ENCODE assay signal across 32 cellular contexts in the genomic region with DNA sequence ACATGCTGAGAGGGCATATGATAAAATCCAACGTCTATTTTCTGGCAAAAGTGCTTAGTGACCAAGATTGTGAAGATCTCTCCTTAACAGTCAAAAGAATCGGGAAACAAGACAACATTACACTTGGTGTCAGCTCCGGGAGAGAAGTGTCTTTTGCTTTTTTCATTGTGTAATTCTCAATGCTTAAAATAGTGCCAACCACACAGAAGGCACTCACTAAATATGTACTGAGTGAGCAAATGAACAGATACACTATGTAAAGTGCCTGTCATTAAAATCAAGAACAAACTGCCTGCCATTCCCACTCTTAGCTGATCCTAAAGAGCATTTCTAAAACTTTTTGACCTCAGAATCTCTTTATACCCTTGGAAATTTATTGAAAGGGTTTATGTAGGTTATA. TPM values are rescaled to one million over a fixed set of nuclear protein-coding genes. Genes with fewer than 3 reads are reported as not detected.
DNase-seq lines count a peak whose midpoint lies in the region; ATAC-seq and TF ChIP-seq lines count a peak whose summit lies in the region.
"Had no signal": no experiment of that assay in that cellular context is flagged by ENCODE, and none has a peak within 500 bp of the region (broad histone marks: within the 10 kb centered on the region; RNA-seq: fewer than 3 reads in every experiment).

No MANE protein-coding gene starts in this region.

- H3K4me3 Mint-ChIP-seq in brain = peak overlapping the region in 1 of 5 experiments; percentile 0
- H3K4me3 Mint-ChIP-seq in activated CD4-positive, alpha-beta memory T cell treated with anti-CD3 and anti-CD28 coated beads for 36 hours = no peak overlapping the region
- H3K4me3 Mint-ChIP-seq: activated CD8-positive, alpha-beta T cell treated with anti-CD3 and anti-CD28 coated beads for 36 hours; activated T-helper 1 cell treated with anti-CD3 and anti-CD28 coated beads, Interleukin-12 subunit alpha, Interleukin-12 subunit beta, Interleukin-2, Interleukin-4 antibody, amounts not matched to agents 30 ng/mL and 10 ng/mL and 1 ng/mL, durations not matched to agents 14 hours and 24 hours and 36 hours; H9; nephron had no signal

- no peaks in the 10 kb centered on the region for H3K27me3 Mint-ChIP-seq in brain
- no peaks in the 10 kb centered on the region for H3K27me3 Mint-ChIP-seq in activated CD4-positive, alpha-beta memory T cell treated with anti-CD3 and anti-CD28 coated beads for 36 hours
- H3K27me3 Mint-ChIP-seq: activated CD8-positive, alpha-beta T cell treated with anti-CD3 and anti-CD28 coated beads for 36 hours had no signal

- peaks cover 0 to 7% (median 0%) of the 10 kb centered on the region in 5 experiments for H3K9me3 Mint-ChIP-seq in brain
- H3K9me3 Mint-ChIP-seq in activated CD4-positive, alpha-beta memory T cell treated with anti-CD3 and anti-CD28 coated beads for 36 hours = no peaks in the 10 kb centered on the region
- H3K9me3 Mint-ChIP-seq: activated CD8-positive, alpha-beta T cell treated with anti-CD3 and anti-CD28 coated beads for 36 hours; activated T-helper 1 cell treated with anti-CD3 and anti-CD28 coated beads, Interleukin-12 subunit alpha, Interleukin-12 subunit beta, Interleukin-2, Interleukin-4 antibody, amounts not matched to agents 30 ng/mL and 10 ng/mL and 1 ng/mL, durations not matched to agents 14 hours and 24 hours and 36 hours; H9; nephron had no signal

- intact Hi-C loops in IMR-90 (cut with micrococcal nuclease) = no loop called here
- intact Hi-C loops in activated CD4-positive, alpha-beta memory T cell treated with anti-CD3 and anti-CD28 coated beads for 36 hours (cut with micrococcal nuclease) = no loop called here

- peaks cover under 1% of the 10 kb centered on the region for H3K36me3 ChIP-seq in IMR-90 (ENCODE audit: control insufficient read depth, insufficient read depth, low read length)
- peaks cover 9% of the 10 kb centered on the region for H3K36me3 ChIP-seq in osteoblast (ENCODE audit: insufficient read depth, low read length)
- H3K36me3 ChIP-seq in H7 (replicated peaks; ENCODE audit: control insufficient read depth, insufficient read depth, low read length) = no peaks in the 10 kb centered on the region; the same call in 1 of the 2 replicates
- H3K36me3 ChIP-seq: ovary had no signal

- H3K79me2 ChIP-seq in osteoblast (ENCODE audit: insufficient read depth, low read length) = peaks cover 57% of the 10 kb centered on the region

- no peak overlapping the region; a peak in 1 of 4 replicates for H4K8ac ChIP-seq in IMR-90 (ENCODE audit: low read depth in 2 of 2, low read length in 2 of 2)

- H3K27ac ChIP-seq in IMR-90 (ENCODE audit: insufficient read depth, low read length) = peak overlapping the region; percentile 28; the same call in 1 of the 2 replicates
- H3K27ac ChIP-seq in osteoblast (ENCODE audit: low read depth, low read length) = peak overlapping the region; percentile 91
- H3K27ac ChIP-seq: HL-60, KMS-11, ovary, right atrium auricular region, SK-N-MC, spleen, tibial artery had no signal

- no peak overlapping the region for H3K9ac ChIP-seq in IMR-90 (ENCODE audit: low read depth, low read length)
- H3K9ac ChIP-seq: KMS-11 had no signal

- no peak overlapping the region for H2AK5ac ChIP-seq in IMR-90 (ENCODE audit: low read depth, low read length)

- H3K4me1 ChIP-seq in IMR-90 (ENCODE audit: control insufficient read depth, insufficient read depth, low read length) (peaks cover 16% of the 10 kb centered on the region), osteoblast (ENCODE audit: insufficient read depth, low read length) (peaks cover 21% of the 10 kb centered on the region)
- H3K4me1 ChIP-seq: right atrium auricular region had no signal

- POLR2A ChIA-PET in IMR-90 (lab: Charles Lee; ENCODE audit: unreplicated experiment) = no interaction called here
- POLR2A ChIA-PET in activated CD4-positive, alpha-beta memory T cell treated with anti-CD3 and anti-CD28 coated beads for 36 hours (lab: Charles Lee) = no interaction called here

- no peak overlapping the region for H3K4ac ChIP-seq in IMR-90 (ENCODE audit: low read depth, low read length)

- no peaks in the 10 kb centered on the region for H3K27me3 ChIP-seq in IMR-90 (ENCODE audit: control insufficient read depth, insufficient read depth, low read length)
- H3K27me3 ChIP-seq in osteoblast (ENCODE audit: insufficient read depth, low read length) = no peaks in the 10 kb centered on the region
- no peaks in the 10 kb centered on the region for H3K27me3 ChIP-seq in H7 (ENCODE audit: control insufficient read depth, insufficient read depth, low read length)
- H3K27me3 ChIP-seq: BLaER1 treated with 17β-estradiol and CSF1 and Interleukin-3, amounts not matched to agents 10 nM and 100 nM; dorsolateral prefrontal cortex; MG63; ovary; right atrium auricular region; spleen; tibial artery had no signal

- BruUV-seq in IMR-90 (replicated peaks; lab: Mats Ljungman, UMichigan) = no TSS peak

- no peak overlapping the region for H3K4me3 ChIP-seq in IMR-90 (ENCODE audit: insufficient read depth, low read depth, low read length)
- H3K4me3 ChIP-seq in osteoblast (ENCODE audit: insufficient read depth, low read length) = no peak overlapping the region
- H3K4me3 ChIP-seq in H7 (ENCODE audit: insufficient read depth, low read depth, low read length) = no peak overlapping the region
- H3K4me3 ChIP-seq: BLaER1 treated with 17β-estradiol and CSF1 and Interleukin-3, amounts not matched to agents 10 nM and 100 nM; dorsolateral prefrontal cortex; lung; MG63; mucosa of descending colon; ovary; right atrium auricular region; SK-N-MC; spleen; tibial artery had no signal

- H2AK9ac ChIP-seq in IMR-90 (replicated peaks; ENCODE audit: low read depth, low read length, poor library complexity) = no peak overlapping the region

- CTCF ChIA-PET in IMR-90 (lab: Yijun Ruan, JAX) = no interaction called here
- CTCF ChIA-PET in activated CD4-positive, alpha-beta memory T cell treated with anti-CD3 and anti-CD28 coated beads for 36 hours (lab: Charles Lee) = no interaction called here

- H2AFZ ChIP-seq in IMR-90 (replicated peaks; ENCODE audit: low read length, poor library complexity) = no peak overlapping the region
- H2AFZ ChIP-seq in osteoblast (ENCODE audit: low read length) = no peak overlapping the region

- dilution Hi-C loops in IMR-90 (cut with HindIII; ENCODE audit: low sequenced_read_pairs, unreplicated experiment) = no loop called here

- H3K14ac ChIP-seq in IMR-90 (replicated peaks; ENCODE audit: low read depth, low read length) = no peak overlapping the region

- H3K4me2 ChIP-seq in IMR-90 (ENCODE audit: low read depth, low read length) (no peak overlapping the region), osteoblast (ENCODE audit: insufficient read depth, low read length) (no peak overlapping the region)
- H3K4me2 ChIP-seq: KMS-11 had no signal

- peak overlapping the region; percentile 4; the same call in 1 of the 2 replicates for H4K5ac ChIP-seq in IMR-90 (ENCODE audit: low read depth, low read length)

- WGBS in IMR-90 (ENCODE audit: extremely low coverage in 2 of 2, insufficient read length in 1 of 2), 2 experiments = no CpG with 5 or more reads among the region's 3 CpGs

- H3K9me3 ChIP-seq in IMR-90 (ENCODE audit: control insufficient read depth, insufficient read depth, low read length) = no peaks in the 10 kb centered on the region
- H3K9me3 ChIP-seq in osteoblast (ENCODE audit: low read depth, low read length) = no peaks in the 10 kb centered on the region
- H3K9me3 ChIP-seq: MG63, mucosa of descending colon, ovary, right atrium auricular region, spleen, tibial artery had no signal

- H2BK120ac ChIP-seq in IMR-90 (ENCODE audit: low read depth, low read length) = no peak overlapping the region

- no peak overlapping the region for H2BK15ac ChIP-seq in IMR-90 (ENCODE audit: low read depth, low read length)

- ATAC-seq in IMR-90 (ENCODE audit: low read depth) (no peak), HG02642 (IDR thresholded peaks at IDR 0.05; ENCODE audit: poor library complexity, unreplicated experiment) (no peak)
- ATAC-seq: activated CD4-positive, CD25-positive, alpha-beta regulatory T cell treated with anti-CD3 and anti-CD28 coated beads, Interleukin-2, amount 50 U/mL, for 24 hours; activated CD8-positive, alpha-beta T cell treated with anti-CD3 and anti-CD28 coated beads for 36 hours; mucosa of descending colon had no signal

- peak overlapping the region in 4 of 5 experiments; percentile 11 to 26 (median 22) for H3K27ac Mint-ChIP-seq in brain
- H3K27ac Mint-ChIP-seq in activated CD4-positive, alpha-beta memory T cell treated with anti-CD3 and anti-CD28 coated beads for 36 hours = no peak overlapping the region
- H3K27ac Mint-ChIP-seq: activated CD8-positive, alpha-beta T cell treated with anti-CD3 and anti-CD28 coated beads for 36 hours; activated T-helper 1 cell treated with anti-CD3 and anti-CD28 coated beads, Interleukin-12 subunit alpha, Interleukin-12 subunit beta, Interleukin-2, Interleukin-4 antibody, amounts not matched to agents 30 ng/mL and 10 ng/mL and 1 ng/mL, durations not matched to agents 14 hours and 24 hours and 36 hours; nephron had no signal

- peak overlapping the region; percentile 1; the same call in 1 of the 2 replicates for H4K91ac ChIP-seq in IMR-90 (ENCODE audit: insufficient read depth, low read depth, low read length)

- peaks cover 79% of the 10 kb centered on the region for H3K36me3 Mint-ChIP-seq in brain
- no peaks in the 10 kb centered on the region for H3K36me3 Mint-ChIP-seq in activated CD4-positive, alpha-beta memory T cell treated with anti-CD3 and anti-CD28 coated beads for 36 hours

- peaks cover 28 to 53% of the 10 kb centered on the region in 2 experiments for H3K79me1 ChIP-seq in IMR-90 (ENCODE audit: low read depth in 1 of 2, low read length in 2 of 2)

- H2BK20ac ChIP-seq in IMR-90 (ENCODE audit: low read depth, low read length) = peak overlapping the region; percentile 0; the same call in 1 of the 2 replicates

- no peak for TF ChIP-seq POLR2A in IMR-90 (IDR thresholded peaks at IDR 0.05; ENCODE audit: low read depth, low read length)

- H3K18ac ChIP-seq in IMR-90 (ENCODE audit: low read depth, low read length) = peak overlapping the region; percentile 54; the same call in 1 of the 2 replicates

- no peak overlapping the region for H3K23ac ChIP-seq in IMR-90 (ENCODE audit: low read depth, low read length)

- H4K20me1 ChIP-seq in IMR-90 (ENCODE audit: insufficient read depth, low read length) = no peaks in the 10 kb centered on the region
- no peaks in the 10 kb centered on the region for H4K20me1 ChIP-seq in osteoblast (ENCODE audit: insufficient read depth, low read length)

- peaks cover 32% of the 10 kb centered on the region for H3K4me1 Mint-ChIP-seq in brain
- H3K4me1 Mint-ChIP-seq in activated CD4-positive, alpha-beta memory T cell treated with anti-CD3 and anti-CD28 coated beads for 36 hours (ENCODE audit: low read depth) = peaks cover 17% of the 10 kb centered on the region

- TF ChIP-seq RAD21 in IMR-90 (IDR thresholded peaks at IDR 0.05; ENCODE audit: low read length) = no peak

- H3K9me1 ChIP-seq in IMR-90 (ENCODE audit: insufficient read depth, low read length) = peaks cover 7% of the 10 kb centered on the region

- DNase-seq in Ammon's horn (ENCODE audit: low spot score) = peak; percentile 29
- DNase-seq in IMR-90 = no peak
- DNase-seq in osteoblast (ENCODE audit: insufficient read length, low spot score, missing footprints) = no peak
- no peak for DNase-seq in H7
- DNase-seq in activated CD4-positive, alpha-beta memory T cell treated with anti-CD3 and anti-CD28 coated beads for 36 hours = no peak
- DNase-seq: activated CD8-positive, alpha-beta memory T cell treated with anti-CD3 and anti-CD28 coated beads, Interleukin-2, amount 50 U/mL, for 48 hours; activated CD8-positive, alpha-beta T cell treated with anti-CD3 and anti-CD28 coated beads for 36 hours; activated naive CD4-positive, alpha-beta T cell treated with Interleukin-2 at 50 U/mL for 16 hours; cerebellar nuclear complex; dorsolateral prefrontal cortex; EL; H9; MG63; mucosa of descending colon; NCI-H146; NCI-H2107; NCI-H345; NCI-H748 treated with DMSO at 0.1 percent for 48 hours; ovary; spleen; tibial artery had no signal

- in situ Hi-C loops in IMR-90 (cut with MboI; ENCODE audit: low sequenced_read_pairs) = no loop called here

- TF ChIP-seq CTCF in IMR-90 (conservative IDR thresholded peaks at IDR 0.05; ENCODE audit: low read depth, low read length) = no peak
- no peak for TF ChIP-seq CTCF in brain (conservative IDR thresholded peaks at IDR 0.05)
- TF ChIP-seq CTCF in osteoblast (IDR thresholded peaks at IDR 0.05; ENCODE audit: extremely low read depth, low read depth, low read length) = no peak

- no peak overlapping the region for H3K56ac ChIP-seq in IMR-90 (ENCODE audit: extremely low read depth, insufficient read depth, low read length)

- peak overlapping the region; percentile 73 for H2BK5ac ChIP-seq in IMR-90 (ENCODE audit: low read depth, low read length, poor library complexity, severe bottlenecking)

RNA-seq across cellular contexts. Expression of gene VPS53, which starts 34.1 kb away (rescaled TPM):
- total RNA-seq in IMR-90 (2012; rRNA removed) (31.0 and 32.8 TPM in 2 replicates), osteoblast (22.1 and 25.9 TPM in 2 replicates)
- polyA plus RNA-seq in IMR-90 (2012; rRNA removed) (19.3 and 23.4 TPM in 2 replicates), brain (ENCODE audit: insufficient read depth, low read depth, low replicate concordance) (25.8 TPM)
- 6.8 and 8.5 TPM in 2 replicates for polyA plus RNA-seq in IMR-90 (2012; cell fraction: cytosol; rRNA removed)
- 14.4 and 19.3 TPM in 2 replicates for polyA plus RNA-seq in IMR-90 (2012; cell fraction: nucleus; rRNA removed; ENCODE audit: low replicate concordance)
- 7.9 and 9.6 TPM in 2 replicates for total RNA-seq in H7 (2014; rRNA removed; shearing (Covaris generic))
- 10 to 100 TPM; 57.1 to 59.9 TPM for total RNA-seq in activated CD4-positive, alpha-beta memory T cell treated with anti-CD3 and anti-CD28 coated beads for 36 hours

RNA-seq across cellular contexts. Expression of gene TLCD3A, which starts 51.8 kb away (rescaled TPM):
- total RNA-seq in IMR-90 (2012; rRNA removed) (14.4 and 15.2 TPM in 2 replicates), osteoblast (19.5 and 28.6 TPM in 2 replicates)
- polyA plus RNA-seq in IMR-90 (2012; rRNA removed) (33.3 and 35.0 TPM in 2 replicates), brain (ENCODE audit: insufficient read depth, low read depth, low replicate concordance) (19.4 TPM)
- polyA plus RNA-seq in IMR-90 (2012; cell fraction: cytosol; rRNA removed) = 23.3 and 36.1 TPM in 2 replicates
- 19.6 and 20.6 TPM in 2 replicates for polyA plus RNA-seq in IMR-90 (2012; cell fraction: nucleus; rRNA removed; ENCODE audit: low replicate concordance)
- total RNA-seq in H7 (2014; rRNA removed; shearing (Covaris generic)) = 11.0 and 12.4 TPM in 2 replicates
- total RNA-seq in activated CD4-positive, alpha-beta memory T cell treated with anti-CD3 and anti-CD28 coated beads for 36 hours = 1 to 10 TPM; 6.9 to 8.4 TPM
